Comparison of ENCODE assay signal across 8 cellular contexts in genomic region chr19:5585461-5586299, GRCh38. TPM values are rescaled to one million over a fixed set of nuclear protein-coding genes. Genes with fewer than 3 reads are reported as not detected.
DNase-seq lines count a peak whose midpoint lies in the region; ATAC-seq lines count a peak whose summit lies in the region.

No MANE protein-coding gene starts in this region.

- H3K27ac Mint-ChIP-seq in activated CD4-positive, alpha-beta T cell treated with anti-CD3 and anti-CD28 coated beads, Interleukin-2, amount 10 ng/mL, durations not matched to agents 7 days and 5 days: no peak overlapping the region
- H3K27ac Mint-ChIP-seq in activated naive CD4-positive, alpha-beta T cell treated with anti-CD3 and anti-CD28 coated beads, Interleukin-2, amount 50 U/mL, for 72 hours: peak overlapping the region; percentile 82 to 92

- peak; percentile 18 for DNase-seq in activated CD4-positive, alpha-beta T cell treated with anti-CD3 and anti-CD28 coated beads for 1 hour
- DNase-seq in activated CD4-positive, alpha-beta T cell treated with anti-CD3 and anti-CD28 coated beads, Interleukin-2, amount 10 ng/mL, durations not matched to agents 7 days and 5 days: no peak
- peak; percentile 28 to 63 for DNase-seq in activated naive CD4-positive, alpha-beta T cell treated with anti-CD3 and anti-CD28 coated beads, Interleukin-2, amount 50 U/mL, for 72 hours (ENCODE audit: low spot score in 2 of 2)
- DNase-seq in stimulated activated CD4-positive, alpha-beta T cell treated with anti-CD3 and anti-CD28 coated beads, Interleukin-4, amount 100 ng/mL, for 48 hours (ENCODE audit: low read depth in 2 of 2): peak; percentile 13 to 23

- H3K4me3 ChIP-seq in iPS-18c (ENCODE audit: insufficient read depth, low read depth, low read length): peak overlapping the region; percentile 40; the same call in 1 of the 2 replicates

- peaks cover 14% of the 10 kb centered on the region for H3K4me1 Mint-ChIP-seq in activated CD4-positive, alpha-beta T cell treated with anti-CD3 and anti-CD28 coated beads, Interleukin-2, amount 10 ng/mL, durations not matched to agents 7 days and 5 days

- no peaks in the 10 kb centered on the region for H3K27me3 Mint-ChIP-seq in activated CD4-positive, alpha-beta T cell treated with anti-CD3 and anti-CD28 coated beads, Interleukin-2, amount 10 ng/mL, durations not matched to agents 7 days and 5 days

- H3K9me3 ChIP-seq in iPS-18c (ENCODE audit: control insufficient read depth, insufficient read depth, low read length): no peaks in the 10 kb centered on the region

- POLR2A ChIA-PET in activated CD4-positive, alpha-beta T cell treated with anti-CD3 and anti-CD28 coated beads, Interleukin-2, amount 10 ng/mL, durations not matched to agents 7 days and 5 days (lab: Charles Lee): no interaction called here

- no peaks in the 10 kb centered on the region for H3K9me3 Mint-ChIP-seq in activated CD4-positive, alpha-beta T cell treated with anti-CD3 and anti-CD28 coated beads, Interleukin-2, amount 10 ng/mL, durations not matched to agents 7 days and 5 days
- H3K9me3 Mint-ChIP-seq in activated naive CD4-positive, alpha-beta T cell treated with anti-CD3 and anti-CD28 coated beads, Interleukin-2, amount 50 U/mL, for 72 hours: no peaks in the 10 kb centered on the region

- CTCF ChIA-PET in activated CD4-positive, alpha-beta T cell treated with anti-CD3 and anti-CD28 coated beads, Interleukin-2, amount 10 ng/mL, durations not matched to agents 7 days and 5 days (lab: Charles Lee): interaction anchor here (0.5 to 0.9 kb wide), 3 partner anchors 35 to 623 kb away, joined by 3 to 6 read pairs (median 3); no protein-coding TSS in a partner anchor

- peak; percentile 55 to 66 for ATAC-seq in activated naive CD4-positive, alpha-beta T cell treated with anti-CD3 and anti-CD28 coated beads, Interleukin-2, amount 50 U/mL, for 72 hours
- ATAC-seq in GM19023 (IDR thresholded peaks at IDR 0.05; ENCODE audit: unreplicated experiment) (no peak), GM21619 (IDR thresholded peaks at IDR 0.05; ENCODE audit: unreplicated experiment) (no peak), HG02973 (IDR thresholded peaks at IDR 0.05; ENCODE audit: unreplicated experiment) (no peak)

- peaks cover 26% of the 10 kb centered on the region for H3K36me3 Mint-ChIP-seq in activated CD4-positive, alpha-beta T cell treated with anti-CD3 and anti-CD28 coated beads, Interleukin-2, amount 10 ng/mL, durations not matched to agents 7 days and 5 days (ENCODE audit: low read depth)
- no peaks in the 10 kb centered on the region for H3K36me3 Mint-ChIP-seq in activated naive CD4-positive, alpha-beta T cell treated with anti-CD3 and anti-CD28 coated beads, Interleukin-2, amount 50 U/mL, for 72 hours

- no peak overlapping the region for H3K4me3 Mint-ChIP-seq in activated CD4-positive, alpha-beta T cell treated with anti-CD3 and anti-CD28 coated beads, Interleukin-2, amount 10 ng/mL, durations not matched to agents 7 days and 5 days

RNA-seq across cellular contexts. Expression of gene TINCR, which starts 17.9 kb away (rescaled TPM):
- under 1 TPM; 0.40 to 0.58 TPM for total RNA-seq in activated CD4-positive, alpha-beta T cell treated with anti-CD3 and anti-CD28 coated beads, Interleukin-2, amount 10 ng/mL, durations not matched to agents 7 days and 5 days
- 1 to 10 TPM in 1 of 2 donors, under 1 TPM in 1; 0.82 to 1.7 TPM for total RNA-seq in activated naive CD4-positive, alpha-beta T cell treated with anti-CD3 and anti-CD28 coated beads, Interleukin-2, amount 50 U/mL, for 72 hours

RNA-seq across cellular contexts. Expression of gene SAFB2, which starts 36.9 kb away (rescaled TPM):
- total RNA-seq in activated CD4-positive, alpha-beta T cell treated with anti-CD3 and anti-CD28 coated beads, Interleukin-2, amount 10 ng/mL, durations not matched to agents 7 days and 5 days: 10 to 100 TPM; 81.0 to 99.6 TPM
- total RNA-seq in activated naive CD4-positive, alpha-beta T cell treated with anti-CD3 and anti-CD28 coated beads, Interleukin-2, amount 50 U/mL, for 72 hours: 100 to 1,000 TPM; 107 to 233 TPM

RNA-seq across cellular contexts. Expression of gene SAFB, which starts 37.2 kb away (rescaled TPM):
- total RNA-seq in activated CD4-positive, alpha-beta T cell treated with anti-CD3 and anti-CD28 coated beads, Interleukin-2, amount 10 ng/mL, durations not matched to agents 7 days and 5 days: 100 to 1,000 TPM; 113 to 131 TPM
- 100 to 1,000 TPM; 127 to 154 TPM for total RNA-seq in activated naive CD4-positive, alpha-beta T cell treated with anti-CD3 and anti-CD28 coated beads, Interleukin-2, amount 50 U/mL, for 72 hours

Comparison
In these comparisons a context has a peak if more than half of its experiments do, and no peak if none do; other contexts are left out.
1. ATAC-seq: peak in activated naive CD4-positive, alpha-beta T cell treated with anti-CD3 and anti-CD28 coated beads, Interleukin-2, amount 50 U/mL, for 72 hours (2 of 2); none in GM19023 (single experiment), GM21619 (single experiment) and HG02973 (single experiment).